Comparison of ENCODE assay signal across 23 cellular contexts in the genomic region with DNA sequence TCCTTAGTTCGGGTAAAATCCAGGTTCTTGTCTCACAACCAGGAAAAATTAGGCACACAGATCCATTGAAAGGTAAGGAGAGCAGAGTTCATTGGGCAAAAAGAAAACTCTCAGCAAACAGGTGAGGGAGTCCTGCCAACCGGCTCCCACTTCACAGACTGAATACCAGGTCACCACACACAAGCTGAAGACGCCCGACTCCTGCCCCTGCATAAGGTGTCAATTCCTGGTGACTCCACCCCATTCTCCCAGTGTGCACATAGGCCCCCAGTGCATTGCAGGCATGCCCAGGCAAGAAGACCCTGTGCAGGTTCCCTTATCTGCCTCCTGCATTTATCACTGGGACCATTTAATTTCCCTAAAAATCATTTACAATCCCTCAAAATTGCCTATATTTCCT.
DNase-seq lines count a peak whose midpoint lies in the region; ATAC-seq and TF ChIP-seq lines count a peak whose summit lies in the region.
"Had no signal": no experiment of that assay in that cellular context is flagged by ENCODE, and none has a peak within 500 bp of the region (broad histone marks: within the 10 kb centered on the region; RNA-seq: fewer than 3 reads in every experiment).

No MANE protein-coding gene starts in this region.

- H3K27ac ChIP-seq in H9 (ENCODE audit: insufficient read length, low read depth, low read length) (no peak overlapping the region), mesendoderm (ENCODE audit: low read depth, low read length) (no peak overlapping the region), upper lobe of right lung (no peak overlapping the region), brain microvascular endothelial cell (no peak overlapping the region)
- H3K27ac ChIP-seq: BLaER1 treated with 17β-estradiol and CSF1 and Interleukin-3, amounts not matched to agents 10 nM and 100 nM; SJCRH30 had no signal

- H3K18ac ChIP-seq in H9 (ENCODE audit: insufficient read length, low read depth, low read length) (no peak overlapping the region), mesendoderm (ENCODE audit: low read length) (peak overlapping the region; percentile 39)

- no peaks in the 10 kb centered on the region for H3K79me2 ChIP-seq in H9 (ENCODE audit: insufficient read depth, low read length)
- H3K79me2 ChIP-seq in mesendoderm (ENCODE audit: control insufficient read depth, insufficient read depth, low read length), result no peaks in the 10 kb centered on the region

- H3K27me3 ChIP-seq in H9 (ENCODE audit: insufficient read depth, low read length), result no peaks in the 10 kb centered on the region
- no peaks in the 10 kb centered on the region for H3K27me3 ChIP-seq in mesendoderm (ENCODE audit: insufficient read depth, low read length, poor library complexity)
- H3K27me3 ChIP-seq in upper lobe of right lung, result no peaks in the 10 kb centered on the region
- H3K27me3 ChIP-seq in brain microvascular endothelial cell (replicated peaks), result no peaks in the 10 kb centered on the region
- no peaks in the 10 kb centered on the region for H3K27me3 ChIP-seq in H7 (ENCODE audit: control insufficient read depth, insufficient read depth, low read length)
- H3K27me3 ChIP-seq: BLaER1 treated with 17β-estradiol and CSF1 and Interleukin-3, amounts not matched to agents 10 nM and 100 nM; MG63; SJCRH30 had no signal

- no peak overlapping the region for H3K4me3 Mint-ChIP-seq in H9
- H3K4me3 Mint-ChIP-seq: CD4-positive, alpha-beta T cell had no signal

- no peak overlapping the region for H3T11ph ChIP-seq in H9 (ENCODE audit: low read length)

- DNase-seq in H9 (peak; percentile 90), ecto neural progenitor cell (ENCODE audit: low spot score) (peak; percentile 49), mesendoderm (peak; percentile 8), upper lobe of right lung (peak; percentile 30), brain microvascular endothelial cell (no peak), Right ventricle myocardium inferior (ENCODE audit: missing footprints) (no peak), H7 (no peak)
- DNase-seq: AML-193; CD4-positive, alpha-beta T cell; DMS53; GOT3; KBM-7; MG63; NCI-H1105 treated with DMSO at 0.1 percent for 48 hours; NCI-H146; NCI-H1930; NCI-H446; NCI-H524 treated with DMSO at 0.1 percent for 48 hours; NCI-H774; PC-3; SJCRH30 had no signal

- no peaks in the 10 kb centered on the region for H3K27me3 Mint-ChIP-seq in H9 (ENCODE audit: low read depth)

- H3K36me3 Mint-ChIP-seq in H9 (ENCODE audit: insufficient read depth in 1 of 3, low read depth in 3 of 3), result peaks cover 2 to 11% (median 10%) of the 10 kb centered on the region in 3 experiments; a peak in 5 of 7 replicates

- H4K91ac ChIP-seq in H9 (ENCODE audit: insufficient read length, low read depth, low read length), result no peak overlapping the region

- H3K79me1 ChIP-seq in H9 (ENCODE audit: insufficient read depth, low read depth, low read length, poor library complexity, severe bottlenecking) (no peaks in the 10 kb centered on the region), mesendoderm (ENCODE audit: low read length) (no peaks in the 10 kb centered on the region)

- in situ Hi-C loops in brain microvascular endothelial cell (cut with HindIII; ENCODE audit: low pct_ligation_motif_present, low sequenced_read_pairs), result no loop called here

- H3K56ac ChIP-seq in H9 (ENCODE audit: insufficient read length, low read depth, low read length), result no peak overlapping the region
- no peak overlapping the region for H3K56ac ChIP-seq in mesendoderm (ENCODE audit: low read length)

- ATAC-seq in upper lobe of right lung (no peak), Right ventricle myocardium inferior (no peak)
- ATAC-seq: PC-3, SK-N-SH treated with all-trans-retinoic acid at 6 μM for 48 hours had no signal

- H2BK15ac ChIP-seq in H9 (ENCODE audit: low read depth, low read length) (no peak overlapping the region), mesendoderm (replicated peaks; ENCODE audit: low read depth) (no peak overlapping the region)

- no peak overlapping the region for H2BK20ac ChIP-seq in H9 (ENCODE audit: low read depth, low read length, poor library complexity, severe bottlenecking)

- no peaks in the 10 kb centered on the region for H3K23me2 ChIP-seq in H9 (ENCODE audit: insufficient read length, low read depth, low read length, poor library complexity, severe bottlenecking)

- H3K36me3 ChIP-seq in mesendoderm (ENCODE audit: control insufficient read depth, insufficient read depth, low read length), result no peaks in the 10 kb centered on the region
- no peaks in the 10 kb centered on the region for H3K36me3 ChIP-seq in upper lobe of right lung
- no peaks in the 10 kb centered on the region for H3K36me3 ChIP-seq in brain microvascular endothelial cell (replicated peaks)
- no peaks in the 10 kb centered on the region for H3K36me3 ChIP-seq in H7 (replicated peaks; ENCODE audit: control insufficient read depth, insufficient read depth, low read length)
- H3K36me3 ChIP-seq: BLaER1 treated with 17β-estradiol and CSF1 and Interleukin-3, amounts not matched to agents 10 nM and 100 nM; MG63; SJCRH30 had no signal

- H3K9me3 ChIP-seq in H9 (ENCODE audit: control insufficient read depth, low read depth, low read length), result no peaks in the 10 kb centered on the region
- no peaks in the 10 kb centered on the region for H3K9me3 ChIP-seq in upper lobe of right lung
- H3K9me3 ChIP-seq: BLaER1 treated with 17β-estradiol and CSF1 and Interleukin-3, amounts not matched to agents 10 nM and 100 nM; MG63; SJCRH30 had no signal

- intact Hi-C loops in upper lobe of right lung (cut with DNase I), result no loop called here
- intact Hi-C loops in Right ventricle myocardium inferior (cut with DNase I), result no loop called here

- H2AK5ac ChIP-seq in H9 (ENCODE audit: insufficient read length, low read length) (no peak overlapping the region), mesendoderm (ENCODE audit: low read length) (no peak overlapping the region)

- no peak overlapping the region for H3K14ac ChIP-seq in H9 (ENCODE audit: insufficient read depth, low read length)

- TF ChIP-seq CTCF in H9 (conservative IDR thresholded peaks at IDR 0.05) (no peak), upper lobe of right lung (IDR thresholded peaks at IDR 0.05) (no peak), brain microvascular endothelial cell (IDR thresholded peaks at IDR 0.05; ENCODE audit: low read depth, low read length, missing control alignments) (no peak)

- no peak overlapping the region for H3K4me3 ChIP-seq in mesendoderm (ENCODE audit: low read length)
- no peak overlapping the region for H3K4me3 ChIP-seq in upper lobe of right lung
- H3K4me3 ChIP-seq in brain microvascular endothelial cell (ENCODE audit: low read depth, low read length), result no peak overlapping the region
- no peak overlapping the region for H3K4me3 ChIP-seq in H7 (ENCODE audit: insufficient read depth, low read depth, low read length)
- H3K4me3 ChIP-seq: BLaER1 treated with 17β-estradiol and CSF1 and Interleukin-3, amounts not matched to agents 10 nM and 100 nM; MG63; SJCRH30 had no signal

- peak overlapping the region; percentile 11 to 86 (median 81); a peak in 5 of 7 replicates for H3K27ac Mint-ChIP-seq in H9
- H3K27ac Mint-ChIP-seq: CD4-positive, alpha-beta T cell had no signal

- H2BK12ac ChIP-seq in H9 (ENCODE audit: insufficient read length, low read depth, low read length), result no peak overlapping the region

- H3K4ac ChIP-seq in H9 (ENCODE audit: low read depth, low read length) (no peak overlapping the region), mesendoderm (ENCODE audit: low read depth, low read length) (no peak overlapping the region)

- H4K8ac ChIP-seq in H9 (replicated peaks; ENCODE audit: insufficient read length, low read depth, low read length) (no peak overlapping the region), mesendoderm (ENCODE audit: low read depth, low read length) (no peak overlapping the region)

- H4K5ac ChIP-seq in H9 (ENCODE audit: insufficient read length, low read depth, low read length), result no peak overlapping the region
- H4K5ac ChIP-seq in mesendoderm (ENCODE audit: low read length), result no peak overlapping the region

- H2BK5ac ChIP-seq in H9 (ENCODE audit: insufficient read length, low read length) (no peak overlapping the region), mesendoderm (ENCODE audit: low read length) (no peak overlapping the region)

- H4K20me1 ChIP-seq in H9 (ENCODE audit: control insufficient read depth, insufficient read depth, insufficient read length), result no peaks in the 10 kb centered on the region
- H4K20me1 ChIP-seq: BLaER1 treated with 17β-estradiol and CSF1 and Interleukin-3, amounts not matched to agents 10 nM and 100 nM had no signal

- peaks cover 38 to 41% of the 10 kb centered on the region in 2 experiments for H3K4me1 Mint-ChIP-seq in H9

- no peaks in the 10 kb centered on the region for H3K4me1 ChIP-seq in H9 (ENCODE audit: insufficient read depth, low read length)
- no peaks in the 10 kb centered on the region for H3K4me1 ChIP-seq in mesendoderm (ENCODE audit: control insufficient read depth, low read depth, low read length)
- no peaks in the 10 kb centered on the region for H3K4me1 ChIP-seq in upper lobe of right lung
- H3K4me1 ChIP-seq: BLaER1 treated with 17β-estradiol and CSF1 and Interleukin-3, amounts not matched to agents 10 nM and 100 nM; SJCRH30 had no signal

- H2BK120ac ChIP-seq in H9 (ENCODE audit: low read depth, low read length, poor library complexity, severe bottlenecking) (no peak overlapping the region), mesendoderm (ENCODE audit: low read depth, low read length) (no peak overlapping the region)

- H3K23ac ChIP-seq in H9 (ENCODE audit: insufficient read length, low read depth, low read length), result no peak overlapping the region
- no peak overlapping the region for H3K23ac ChIP-seq in mesendoderm (ENCODE audit: low read length)

- no peak overlapping the region for H2AFZ ChIP-seq in H9 (ENCODE audit: low read length)

- H3K4me2 ChIP-seq in H9 (ENCODE audit: insufficient read depth, insufficient read length, low read length) (no peak overlapping the region), mesendoderm (ENCODE audit: low read length) (no peak overlapping the region)
- H3K4me2 ChIP-seq: BLaER1 treated with 17β-estradiol and CSF1 and Interleukin-3, amounts not matched to agents 10 nM and 100 nM had no signal

- peaks cover 6 to 10% of the 10 kb centered on the region in 2 experiments; a peak in 3 of 5 replicates for H3K9me3 Mint-ChIP-seq in H9

- no CpG with 5 or more reads among the region's 4 CpGs for WGBS in H9 (ENCODE audit: extremely low coverage, insufficient read length, low lambda C conversion rate)
- WGBS in mesendoderm (ENCODE audit: extremely low coverage, insufficient coverage, low lambda C conversion rate), result no CpG with 5 or more reads among the region's 4 CpGs

- no peak overlapping the region for H3K9ac ChIP-seq in H9 (ENCODE audit: extremely low read depth, insufficient read length, low read length)
- no peak overlapping the region for H3K9ac ChIP-seq in mesendoderm (ENCODE audit: low read length)
- H3K9ac ChIP-seq: BLaER1 treated with 17β-estradiol and CSF1 and Interleukin-3, amounts not matched to agents 10 nM and 100 nM had no signal

Comparison
In these comparisons a context has a peak if more than half of its experiments do, and no peak if none do; other contexts are left out.
1. DNase-seq: peak in H9 (single experiment), ecto neural progenitor cell (single experiment), mesendoderm (single experiment) and upper lobe of right lung (single experiment); none in brain microvascular endothelial cell (single experiment), Right ventricle myocardium inferior (single experiment) and H7 (single experiment).